Comparison of ENCODE assay signal across 24 cellular contexts in the genomic region with DNA sequence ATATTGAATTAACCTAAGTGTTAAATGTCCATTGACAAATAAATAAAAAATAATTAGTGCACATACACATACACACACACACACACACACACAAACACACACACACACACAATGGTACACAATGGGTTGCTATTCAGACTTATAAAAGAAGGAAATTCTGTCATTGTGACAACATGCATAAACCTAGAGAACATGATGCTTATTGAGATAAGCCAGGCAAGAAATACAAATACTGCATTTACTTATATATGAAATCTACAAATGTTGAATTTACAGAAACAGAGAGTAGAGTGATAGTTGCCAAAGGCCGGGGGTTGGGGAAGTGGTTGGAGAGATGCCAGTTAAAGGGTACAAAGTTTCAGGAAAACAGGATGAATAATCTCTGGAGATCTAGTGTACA.
"Had no signal": no experiment of that assay in that cellular context is flagged by ENCODE, and none has a peak within 500 bp of the region (broad histone marks: within the 10 kb centered on the region; RNA-seq: fewer than 3 reads in every experiment).

No MANE protein-coding gene starts in this region.

- H3K36me3 ChIP-seq: colonic mucosa, esophagus muscularis mucosa, gastrocnemius medialis, heart right ventricle, left lung, lower lobe of right lung had no signal

- H3K27me3 Mint-ChIP-seq: dendritic cell treated with granulocyte-macrophage colony-stimulating factor and Interleukin-4, amounts not matched to agents 40 ng/mL and 50 ng/mL, for 4 days; effector memory CD8-positive, alpha-beta T cell; naive B cell; naive thymus-derived CD8-positive, alpha-beta T cell had no signal

- ATAC-seq: effector memory CD8-positive, alpha-beta T cell; gastrocnemius medialis; heart right ventricle; left lung; left ventricle myocardium superior; lower lobe of right lung; mucosa of descending colon; naive thymus-derived CD8-positive, alpha-beta T cell had no signal

- H3K4me1 Mint-ChIP-seq: naive B cell; naive thymus-derived CD8-positive, alpha-beta T cell had no signal

- H3K4me3 ChIP-seq: colonic mucosa, esophagus muscularis mucosa, gastrocnemius medialis, heart right ventricle, left lung, lower lobe of right lung, mucosa of descending colon had no signal

- H3K27ac Mint-ChIP-seq: dendritic cell treated with granulocyte-macrophage colony-stimulating factor and Interleukin-4, amounts not matched to agents 40 ng/mL and 50 ng/mL, for 4 days; effector memory CD8-positive, alpha-beta T cell; endodermal cell; mesothelial cell of epicardium; naive B cell; naive thymus-derived CD8-positive, alpha-beta T cell had no signal

- DNase-seq: colonic mucosa; cortex of kidney; effector CD8-positive, alpha-beta T cell; effector memory CD8-positive, alpha-beta T cell; endodermal cell; foreskin melanocyte; gastrocnemius medialis; glutamatergic neuron; head of caudate nucleus; heart right ventricle; hippocampal formation; islet precursor cell; kidney; kidney glomerular epithelial cell; left lung; left ventricle myocardium superior; lower lobe of right lung; mesenchymal stem cell; mucosa of descending colon; naive B cell; naive thymus-derived CD8-positive, alpha-beta T cell had no signal

- H3K27ac ChIP-seq: colonic mucosa, esophagus muscularis mucosa, gastrocnemius medialis, heart right ventricle, left lung, lower lobe of right lung had no signal

- H3K36me3 Mint-ChIP-seq: mesothelial cell of epicardium; naive B cell; naive thymus-derived CD8-positive, alpha-beta T cell had no signal

- H3K27me3 ChIP-seq: colonic mucosa, esophagus muscularis mucosa, gastrocnemius medialis, heart right ventricle, left lung had no signal

- H3K4me3 Mint-ChIP-seq: dendritic cell treated with granulocyte-macrophage colony-stimulating factor and Interleukin-4, amounts not matched to agents 40 ng/mL and 50 ng/mL, for 4 days; effector memory CD8-positive, alpha-beta T cell; endodermal cell; mesothelial cell of epicardium; naive B cell; naive thymus-derived CD8-positive, alpha-beta T cell had no signal
